ENCODE assay signal across 19 cellular contexts in genomic region chr2:229235136-229235914, GRCh38. TPM values are rescaled to one million over a fixed set of nuclear protein-coding genes. Genes with fewer than 3 reads are reported as not detected.
DNase-seq lines count a peak whose midpoint lies in the region; ATAC-seq, FAIRE-seq and TF ChIP-seq lines count a peak whose summit lies in the region.
"Had no signal": no experiment of that assay in that cellular context is flagged by ENCODE, and none has a peak within 500 bp of the region (broad histone marks: within the 10 kb centered on the region; RNA-seq: fewer than 3 reads in every experiment).

No MANE protein-coding gene starts in this region.

- no peak overlapping the region for H3K4me3 ChIP-seq in GM23338
- H3K4me3 ChIP-seq in astrocyte (ENCODE audit: insufficient read depth, low read depth, low read length) = no peak overlapping the region
- H3K4me3 ChIP-seq in cardiac muscle cell = no peak overlapping the region
- H3K4me3 ChIP-seq: colonic mucosa, smooth muscle cell had no signal

- H3K4me2 ChIP-seq in GM23338 (no peak overlapping the region), astrocyte (ENCODE audit: low read length) (no peak overlapping the region)
- H3K4me2 ChIP-seq: smooth muscle cell had no signal

- no peak for FAIRE-seq in astrocyte (lab: Jason Lieb, UNC)
- FAIRE-seq in GM19239 (lab: Jason Lieb, UNC) = no peak
- FAIRE-seq: TTC549 had no signal

- H3K27ac Mint-ChIP-seq in GM23338 = no peak overlapping the region
- no peak overlapping the region for H3K27ac Mint-ChIP-seq in astrocyte (ENCODE audit: unreplicated experiment)
- H3K27ac Mint-ChIP-seq: CD4-positive, alpha-beta T cell; nephron had no signal

- no peaks in the 10 kb centered on the region for H3F3A ChIP-seq in GM23338 (replicated peaks; ENCODE audit: low read depth)

- no peaks in the 10 kb centered on the region for H3K9me3 ChIP-seq in astrocyte (ENCODE audit: insufficient read depth, low read depth, low read length)
- no peaks in the 10 kb centered on the region for H3K9me3 ChIP-seq in cardiac muscle cell (ENCODE audit: low read depth)
- H3K9me3 ChIP-seq: colonic mucosa had no signal

- H3K36me3 ChIP-seq in GM23338 (ENCODE audit: insufficient read depth) = no peaks in the 10 kb centered on the region
- no peaks in the 10 kb centered on the region for H3K36me3 ChIP-seq in astrocyte (ENCODE audit: insufficient read depth, low read length)
- H3K36me3 ChIP-seq in cardiac muscle cell = no peaks in the 10 kb centered on the region
- H3K36me3 ChIP-seq: colonic mucosa had no signal

- H3K4me1 ChIP-seq in GM23338 (ENCODE audit: insufficient read depth) (no peaks in the 10 kb centered on the region), astrocyte (ENCODE audit: insufficient read depth, low read length) (no peaks in the 10 kb centered on the region), cardiac muscle cell (ENCODE audit: low read depth) (no peaks in the 10 kb centered on the region)
- H3K4me1 ChIP-seq: colonic mucosa had no signal

- H3K27me3 ChIP-seq in GM23338 (ENCODE audit: insufficient read depth) = no peaks in the 10 kb centered on the region
- H3K27me3 ChIP-seq in astrocyte (ENCODE audit: insufficient read depth, low read length) = no peaks in the 10 kb centered on the region
- no peaks in the 10 kb centered on the region for H3K27me3 ChIP-seq in cardiac muscle cell
- H3K27me3 ChIP-seq: colonic mucosa had no signal

- H2AFZ ChIP-seq in GM23338 (no peak overlapping the region), astrocyte (ENCODE audit: low read depth, low read length) (no peak overlapping the region)

- intact Hi-C loops in posterior vena cava (cut with DNase I) = no loop called here

- DNase-seq in GM23338 (ENCODE audit: low spot score) (peak; percentile 46), astrocyte (ENCODE audit: low read depth) (peak; percentile 16), cardiac muscle cell (ENCODE audit: low read depth in 1 of 2, low spot score in 1 of 2) (peak; percentile 52 to 53), posterior vena cava (ENCODE audit: low spot score) (peak; percentile 81), GM19239 (ENCODE audit: insufficient read length, low spot score) (no peak), NCI-H2029 treated with DMSO at 0.1 percent for 48 hours (lab: John Stamatoyannopoulos, UW) (no peak), NCI-H1092 treated with DMSO at 0.1 percent for 48 hours (lab: John Stamatoyannopoulos, UW) (no peak)
- DNase-seq: activated CD8-positive, alpha-beta memory T cell treated with anti-CD3 and anti-CD28 coated beads for 24 hours; activated naive CD4-positive, alpha-beta T cell; CD4-positive, alpha-beta T cell; colonic mucosa; GF-D8; NCI-H1105 treated with DMSO at 0.1 percent for 48 hours; NCI-H526; SHP77 treated with DMSO at 0.1 percent for 48 hours had no signal

- H3K36me3 Mint-ChIP-seq in GM23338 (ENCODE audit: low read depth) (peaks cover 11% of the 10 kb centered on the region; the same call in 2 of the 3 replicates), astrocyte (ENCODE audit: low read depth, unreplicated experiment) (peaks cover 3% of the 10 kb centered on the region)

- H3K27me3 Mint-ChIP-seq in GM23338 (ENCODE audit: insufficient read depth, low read depth, poor library complexity) (peaks cover 1% of the 10 kb centered on the region), astrocyte (ENCODE audit: low read depth, unreplicated experiment) (no peaks in the 10 kb centered on the region)
- H3K27me3 Mint-ChIP-seq: CD4-positive, alpha-beta T cell had no signal

- no peak overlapping the region for H3K4me3 Mint-ChIP-seq in GM23338
- H3K4me3 Mint-ChIP-seq in astrocyte (ENCODE audit: unreplicated experiment) = no peak overlapping the region
- H3K4me3 Mint-ChIP-seq: CD4-positive, alpha-beta T cell; nephron had no signal

- no peak overlapping the region for H3K9ac ChIP-seq in astrocyte (ENCODE audit: low read length)

- H4K20me1 ChIP-seq in GM23338 (replicated peaks; ENCODE audit: insufficient read depth) (no peaks in the 10 kb centered on the region), astrocyte (ENCODE audit: insufficient read depth, low read length) (no peaks in the 10 kb centered on the region)

- H3K9me2 ChIP-seq in GM23338 (ENCODE audit: insufficient read depth) = 0 out of 2 replicates have a peak, but pooled peaks cover under 1% of the 10 kb centered on the region

- peaks cover 4% of the 10 kb centered on the region; the same call in 1 of the 3 replicates for H3K4me1 Mint-ChIP-seq in GM23338
- no peaks in the 10 kb centered on the region for H3K4me1 Mint-ChIP-seq in astrocyte (ENCODE audit: low read depth, unreplicated experiment)

- ATAC-seq in GM23338 (peak; percentile 82), HG03520 (IDR thresholded peaks at IDR 0.05; ENCODE audit: unreplicated experiment) (no peak)

- H3K79me2 ChIP-seq in GM23338 (replicated peaks; ENCODE audit: insufficient read depth) (no peaks in the 10 kb centered on the region), astrocyte (ENCODE audit: insufficient read depth, low read length) (no peaks in the 10 kb centered on the region)

- H3K9me3 Mint-ChIP-seq in GM23338 (peaks cover 7% of the 10 kb centered on the region; the same call in 2 of the 3 replicates), astrocyte (ENCODE audit: unreplicated experiment) (no peaks in the 10 kb centered on the region)

- TF ChIP-seq CTCF in GM23338 (conservative IDR thresholded peaks at IDR 0.05; ENCODE audit: low read depth in 2 of 2) (no peak), astrocyte (IDR thresholded peaks at IDR 0.05; ENCODE audit: insufficient read depth, low read depth, low read length) (no peak), cardiac muscle cell (IDR thresholded peaks at IDR 0.05; ENCODE audit: low read depth, low read length) (no peak)

- H3K27ac ChIP-seq in GM23338 (ENCODE audit: low read depth) (no peak overlapping the region), astrocyte (ENCODE audit: low read depth, low read length) (no peak overlapping the region), cardiac muscle cell (no peak overlapping the region)
- H3K27ac ChIP-seq: colonic mucosa had no signal

TF ChIP-seq in GM23338, 12 proteins besides CTCF, POLR2A, EP300 and RAD21:
- TF ChIP-seq REST (IDR thresholded peaks at IDR 0.05; ENCODE audit: unreplicated experiment) (peak; percentile 73), POLR2AphosphoS5 (IDR thresholded peaks at IDR 0.05; ENCODE audit: low read depth) (no peak)

RNA-seq across cellular contexts. Expression of gene PID1, which starts 35.8 kb away (rescaled TPM):
- 2.4 and 4.0 TPM in 2 replicates for total RNA-seq in GM23338 (2014; rRNA removed; shearing (Covaris generic))
- polyA plus RNA-seq in GM23338 (2016; fragmentation: Nextera tagmentation; extraction: Ambion mirVana) = 1.7 and 2.2 TPM in 2 replicates
- 10.7 and 13.6 TPM in 2 replicates for total RNA-seq in astrocyte
- 0.42 and 1.6 TPM in 2 replicates for total RNA-seq in cardiac muscle cell
- polyA plus RNA-seq in cardiac muscle cell = 0.43 and 1.0 TPM in 2 replicates
- total RNA-seq in posterior vena cava = 10 to 100 TPM; 33.8 to 42.4 TPM

Comparison
In these comparisons a context has a peak if more than half of its experiments do, and no peak if none do; other contexts are left out.
1. DNase-seq: peak in GM23338 (single experiment), astrocyte (single experiment), cardiac muscle cell (2 of 2) and posterior vena cava (single experiment); none in GM19239 (single experiment), NCI-H2029 treated with DMSO at 0.1 percent for 48 hours (single experiment) and NCI-H1092 treated with DMSO at 0.1 percent for 48 hours (single experiment).